17 cellular contexts compared by ENCODE assay signal in the genomic region with DNA sequence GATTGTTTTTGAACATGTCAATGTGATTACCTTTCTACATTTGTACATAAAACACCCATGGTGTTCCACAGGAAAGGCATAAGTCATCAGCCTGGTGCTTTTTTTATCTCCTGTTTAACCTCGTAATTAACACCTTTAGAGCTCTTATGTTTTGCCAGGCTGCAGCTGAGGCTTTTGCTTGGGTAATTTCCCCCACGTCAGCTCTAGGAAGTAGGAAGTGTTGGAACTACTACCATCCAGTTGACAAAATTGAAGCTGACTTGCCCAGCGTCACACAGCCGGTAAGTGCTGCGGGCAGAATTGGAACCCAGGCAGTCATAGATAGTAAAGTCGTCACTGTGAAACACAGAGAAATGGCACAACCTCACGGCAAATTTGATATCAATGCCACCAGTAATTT.
DNase-seq lines count a peak whose midpoint lies in the region; ATAC-seq, FAIRE-seq and TF ChIP-seq lines count a peak whose summit lies in the region.
"Had no signal": no experiment of that assay in that cellular context is flagged by ENCODE, and none has a peak within 500 bp of the region (broad histone marks: within the 10 kb centered on the region; RNA-seq: fewer than 3 reads in every experiment).

No MANE protein-coding gene starts in this region.

- no peak for TF ChIP-seq CTCF in GM12878 (IDR thresholded peaks at IDR 0.05 in 2 of 3, conservative IDR thresholded peaks at IDR 0.05 in 1 of 3; ENCODE audit: control insufficient read depth in 2 of 3, extremely low read depth in 1 of 3, insufficient read depth in 1 of 3, low read depth in 3 of 3, low read length in 3 of 3)

- POLR2A ChIA-PET in GM12878 (lab: Charles Lee), result no interaction called here
- POLR2A ChIA-PET in activated CD4-positive, alpha-beta memory T cell treated with anti-CD3 and anti-CD28 coated beads for 36 hours (lab: Charles Lee), result no interaction called here

- BruUV-seq in GM12878 (replicated peaks; lab: Mats Ljungman, UMichigan), result no TSS peak

- H3K36me3 Mint-ChIP-seq in activated CD4-positive, alpha-beta memory T cell treated with anti-CD3 and anti-CD28 coated beads for 36 hours, result no peaks in the 10 kb centered on the region

- no peak for TF ChIP-seq RAD21 in GM12878 (IDR thresholded peaks at IDR 0.05; ENCODE audit: insufficient read depth, low read depth, low read length)

- no peak overlapping the region for H3K4me3 Mint-ChIP-seq in activated CD4-positive, alpha-beta memory T cell treated with anti-CD3 and anti-CD28 coated beads for 36 hours
- H3K4me3 Mint-ChIP-seq: CD4-positive, alpha-beta T cell; GM23338 had no signal

- peak; percentile 54 for ATAC-seq in GM12878
- ATAC-seq in HG03460 (IDR thresholded peaks at IDR 0.05; ENCODE audit: unreplicated experiment), result no peak
- ATAC-seq: GM23338 had no signal

- no peak overlapping the region for H3K27ac Mint-ChIP-seq in activated CD4-positive, alpha-beta memory T cell treated with anti-CD3 and anti-CD28 coated beads for 36 hours
- H3K27ac Mint-ChIP-seq: CD4-positive, alpha-beta T cell; GM23338 had no signal

- SMC1A ChIA-PET in GM12878 (lab: Charles Lee; ENCODE audit: uncharacterized antibody, unreplicated experiment), result interaction anchor here (0.6 to 3.4 kb wide), 13 partner anchors 9 to 413 kb away, joined by 3 to 18 read pairs (median 6); no protein-coding TSS in a partner anchor

- no peaks in the 10 kb centered on the region for H3K9me3 Mint-ChIP-seq in activated CD4-positive, alpha-beta memory T cell treated with anti-CD3 and anti-CD28 coated beads for 36 hours
- H3K9me3 Mint-ChIP-seq: GM23338 had no signal

- H2AFZ ChIP-seq in GM12878 (ENCODE audit: control insufficient read depth, low read depth, low read length), result no peak overlapping the region
- H2AFZ ChIP-seq: GM23338 had no signal

- DNase-seq in NCI-H146 (lab: John Stamatoyannopoulos, UW) (peak; percentile 21), GM12878 (ENCODE audit: low read depth, low spot score) (no peak), HPDE6-E6E7 (ENCODE audit: extremely low spot score) (no peak), SK-N-DZ (ENCODE audit: low spot score) (no peak)
- DNase-seq in activated CD4-positive, alpha-beta memory T cell treated with anti-CD3 and anti-CD28 coated beads for 36 hours, result no peak
- DNase-seq: 8988T; AML-193; C1 segment of cervical spinal cord; Calu3; CD4-positive, alpha-beta T cell; DMS 273 treated with DMSO at 0.1 percent for 48 hours; H7 had no signal

- no peaks in the 10 kb centered on the region for H3K79me2 ChIP-seq in GM12878 (ENCODE audit: control insufficient read depth, insufficient read depth, low read length)

- FAIRE-seq in GM12878 (lab: Jason Lieb, UNC) (no peak), islet of Langerhans (lab: Jason Lieb, UNC) (peak; percentile 94)
- FAIRE-seq: GM18507 had no signal

- no peak for TF ChIP-seq POLR2A in GM12878 (IDR thresholded peaks at IDR 0.05; ENCODE audit: low read depth, low read length)

- in situ Hi-C loops in GM12878 (cut with MboI), result no loop called here

- H3K4me3 ChIP-seq in BLaER1, result no peak overlapping the region
- H3K4me3 ChIP-seq in GM12878, result no peak overlapping the region
- H3K4me3 ChIP-seq: GM23338 had no signal

- no peaks in the 10 kb centered on the region for H4K20me1 ChIP-seq in BLaER1
- H4K20me1 ChIP-seq in GM12878 (ENCODE audit: control insufficient read depth, insufficient read depth), result no peaks in the 10 kb centered on the region

- H3K9me3 ChIP-seq in BLaER1, result peaks cover 12% of the 10 kb centered on the region; the same call in 1 of the 2 replicates
- no peaks in the 10 kb centered on the region; the same call in 2 of the 3 replicates for H3K9me3 ChIP-seq in GM12878 (replicated peaks; ENCODE audit: control insufficient read depth, insufficient read depth, low read length)

- intact Hi-C loops in GM12878 (cut with micrococcal nuclease; ENCODE audit: unreplicated experiment), result no loop called here
- intact Hi-C loops in activated CD4-positive, alpha-beta memory T cell treated with anti-CD3 and anti-CD28 coated beads for 36 hours (cut with micrococcal nuclease), result no loop called here

- H3K4me1 ChIP-seq in BLaER1 (peaks cover 22% of the 10 kb centered on the region), GM12878 (ENCODE audit: control insufficient read depth, insufficient read depth, low read length) (no peaks in the 10 kb centered on the region)

- CTCF ChIA-PET in GM12878 (lab: Yijun Ruan, JAX), result interaction anchor here (1.2 to 2.4 kb wide), 8 partner anchors 10 to 109 kb away, joined by 3 to 10 read pairs (median 3); no protein-coding TSS in a partner anchor
- CTCF ChIA-PET in activated CD4-positive, alpha-beta memory T cell treated with anti-CD3 and anti-CD28 coated beads for 36 hours (lab: Charles Lee), result no interaction called here

- H3K9ac ChIP-seq in BLaER1 (no peak overlapping the region), GM12878 (ENCODE audit: control insufficient read depth, insufficient read depth, low read length) (no peak overlapping the region)

- H3K27ac ChIP-seq in BLaER1, result peak overlapping the region; percentile 21; the same call in 1 of the 2 replicates
- no peak overlapping the region for H3K27ac ChIP-seq in GM12878 (ENCODE audit: control insufficient read depth, insufficient read depth)

- WGBS in GM12878 (ENCODE audit: insufficient coverage, insufficient replicate concordance, low lambda C conversion rate, missing lambda C conversion rate), result 51% methylated on average over 7 of the region's 7 CpGs

- H3K27me3 ChIP-seq in BLaER1 (no peaks in the 10 kb centered on the region), GM12878 (replicated peaks in 1 of 2; ENCODE audit: control insufficient read depth in 2 of 2, insufficient read depth in 2 of 2, low read length in 1 of 2) (no peaks in the 10 kb centered on the region)

- RAD21 ChIA-PET in GM12878 (lab: Charles Lee; ENCODE audit: unreplicated experiment), result interaction anchor here (0.6 kb wide), 1 partner anchor 84 kb away, joined by 3 read pairs; no protein-coding TSS in a partner anchor

- H3K27me3 Mint-ChIP-seq in activated CD4-positive, alpha-beta memory T cell treated with anti-CD3 and anti-CD28 coated beads for 36 hours, result no peaks in the 10 kb centered on the region
- H3K27me3 Mint-ChIP-seq: CD4-positive, alpha-beta T cell had no signal

- H3K4me2 ChIP-seq in BLaER1 (peak overlapping the region; percentile 58), GM12878 (ENCODE audit: control insufficient read depth, insufficient read depth) (no peak overlapping the region)
- H3K4me2 ChIP-seq: GM23338 had no signal

- TF ChIP-seq EP300 in GM12878 (IDR thresholded peaks at IDR 0.05; ENCODE audit: borderline replicate concordance in 1 of 2, control insufficient read depth in 1 of 2, low read depth in 2 of 2, low read length in 2 of 2), result no peak

- H3K36me3 ChIP-seq in BLaER1, result no peaks in the 10 kb centered on the region
- no peaks in the 10 kb centered on the region for H3K36me3 ChIP-seq in GM12878 (ENCODE audit: control insufficient read depth in 2 of 2, insufficient read depth in 2 of 2, low read length in 1 of 2)

- H3K4me1 Mint-ChIP-seq in activated CD4-positive, alpha-beta memory T cell treated with anti-CD3 and anti-CD28 coated beads for 36 hours (ENCODE audit: low read depth), result no peaks in the 10 kb centered on the region
- H3K4me1 Mint-ChIP-seq: GM23338 had no signal

TF ChIP-seq in GM12878, 131 proteins besides CTCF, POLR2A, EP300 and RAD21:
- TF ChIP-seq, protein P1, sequence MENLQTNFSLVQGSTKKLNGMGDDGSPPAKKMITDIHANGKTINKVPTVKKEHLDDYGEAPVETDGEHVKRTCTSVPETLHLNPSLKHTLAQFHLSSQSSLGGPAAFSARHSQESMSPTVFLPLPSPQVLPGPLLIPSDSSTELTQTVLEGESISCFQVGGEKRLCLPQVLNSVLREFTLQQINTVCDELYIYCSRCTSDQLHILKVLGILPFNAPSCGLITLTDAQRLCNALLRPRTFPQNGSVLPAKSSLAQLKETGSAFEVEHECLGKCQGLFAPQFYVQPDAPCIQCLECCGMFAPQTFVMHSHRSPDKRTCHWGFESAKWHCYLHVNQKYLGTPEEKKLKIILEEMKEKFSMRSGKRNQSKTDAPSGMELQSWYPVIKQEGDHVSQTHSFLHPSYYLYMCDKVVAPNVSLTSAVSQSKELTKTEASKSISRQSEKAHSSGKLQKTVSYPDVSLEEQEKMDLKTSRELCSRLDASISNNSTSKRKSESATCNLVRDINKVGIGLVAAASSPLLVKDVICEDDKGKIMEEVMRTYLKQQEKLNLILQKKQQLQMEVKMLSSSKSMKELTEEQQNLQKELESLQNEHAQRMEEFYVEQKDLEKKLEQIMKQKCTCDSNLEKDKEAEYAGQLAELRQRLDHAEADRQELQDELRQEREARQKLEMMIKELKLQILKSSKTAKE (IDR thresholded peaks at IDR 0.05; ENCODE audit: low read depth, poor library complexity, severe bottlenecking), result no peak
- TF ChIP-seq IKZF1 (conservative IDR thresholded peaks at IDR 0.05) (peak; percentile 26; the same call in 1 of the 2 replicates), MTA2 (IDR thresholded peaks at IDR 0.05; ENCODE audit: low read depth) (0 out of 2 replicates have a peak, but pooled peaks have one; percentile 24), HDGF (IDR thresholded peaks at IDR 0.05) (no peak)
